26 cellular contexts compared by ENCODE assay signal in genomic region chr16:57432989-57433388, GRCh38. TPM values are rescaled to one million over a fixed set of nuclear protein-coding genes. Genes with fewer than 3 reads are reported as not detected.
"Had no signal": no experiment of that assay in that cellular context is flagged by ENCODE, and none has a peak within 500 bp of the region (broad histone marks: within the 10 kb centered on the region; RNA-seq: fewer than 3 reads in every experiment).

No MANE protein-coding gene starts in this region.

- DNase-seq: activated CD4-positive, alpha-beta T cell treated with anti-CD3 and anti-CD28 coated beads, Interleukin-2, amount 50 U/mL, for 1 hour; activated gamma-delta T cell treated with Interleukin-2 at 50 U/mL for 16 hours; amniotic stem cell; colonic mucosa; dorsolateral prefrontal cortex; effector memory CD8-positive, alpha-beta T cell; glutamatergic neuron; hypothalamus; left ventricle myocardium superior; mammary epithelial cell; nephron progenitor cell; pancreas; right cardiac atrium; stimulated activated CD4-positive, alpha-beta T cell treated with anti-CD3 and anti-CD28 coated beads, Interleukin-1b, Interleukin-23, amount 100 ng/mL, for 48 hours; SW 1271; T-helper 2 cell had no signal

- H3K4me1 Mint-ChIP-seq: mesothelial cell of epicardium, nephron progenitor cell had no signal

- H3K27ac Mint-ChIP-seq: effector memory CD8-positive, alpha-beta T cell; mesothelial cell of epicardium; nephron progenitor cell; type B pancreatic cell had no signal

- H3K27me3 Mint-ChIP-seq: effector memory CD8-positive, alpha-beta T cell; type B pancreatic cell had no signal

- H3K9me3 Mint-ChIP-seq: effector memory CD8-positive, alpha-beta T cell; mesothelial cell of epicardium; nephron progenitor cell; type B pancreatic cell had no signal

- ATAC-seq: effector memory CD8-positive, alpha-beta T cell; left ventricle myocardium superior; right cardiac atrium had no signal

- H3K4me3 Mint-ChIP-seq: effector memory CD8-positive, alpha-beta T cell; mesothelial cell of epicardium; nephron progenitor cell; type B pancreatic cell had no signal

RNA-seq across cellular contexts. Expression of gene CCL17, which starts 28.4 kb away (rescaled TPM):
- total RNA-seq: bronchial epithelial cell, colonic mucosa, endothelial cell of umbilical vein, esophagus muscularis mucosa, frontal cortex, left ventricle myocardium superior, mammary epithelial cell, mesothelial cell of epicardium, pulmonary artery endothelial cell, right cardiac atrium, skeletal muscle tissue, temporal lobe, vagina had no signal
